In genomic region chr10:3719024-3719843, GRCh38 we compare ENCODE assay signal across 16 cellular contexts.
DNase-seq lines count a peak whose midpoint lies in the region; ATAC-seq and TF ChIP-seq lines count a peak whose summit lies in the region.
"Had no signal": no experiment of that assay in that cellular context is flagged by ENCODE, and none has a peak within 500 bp of the region (broad histone marks: within the 10 kb centered on the region; RNA-seq: fewer than 3 reads in every experiment).

No MANE protein-coding gene starts in this region.

- H2BK5ac ChIP-seq in trophoblast cell (ENCODE audit: low read depth, low read length, poor library complexity): no peak overlapping the region

- H3K4me1 ChIP-seq in foreskin keratinocyte (peaks cover 5% of the 10 kb centered on the region), trophoblast cell (ENCODE audit: control insufficient read depth in 1 of 2, insufficient read depth in 2 of 2, low read length in 2 of 2) (peaks cover 8 to 9% of the 10 kb centered on the region in 2 experiments), esophagus squamous epithelium (peaks cover 0 to 32% (median 6%) of the 10 kb centered on the region in 3 donors), endodermal cell (ENCODE audit: control insufficient read depth, insufficient read depth, low read length) (no peaks in the 10 kb centered on the region)

- no peak overlapping the region for H3K4me3 ChIP-seq in H7 (ENCODE audit: insufficient read depth, low read depth, low read length)
- H3K4me3 ChIP-seq in trophoblast cell (ENCODE audit: low read depth, low read length): no peak overlapping the region
- no peak overlapping the region for H3K4me3 ChIP-seq in esophagus squamous epithelium
- H3K4me3 ChIP-seq in endodermal cell (ENCODE audit: low read length): no peak overlapping the region
- H3K4me3 ChIP-seq: SJSA1 had no signal

- no peak overlapping the region for H3K27ac ChIP-seq in foreskin keratinocyte
- H3K27ac ChIP-seq in trophoblast cell (ENCODE audit: low read depth, low read length): peak overlapping the region; percentile 37
- peak overlapping the region in 1 of 4 donors; percentile 32 for H3K27ac ChIP-seq in esophagus squamous epithelium
- H3K27ac ChIP-seq in endodermal cell (ENCODE audit: low read depth, low read length): no peak overlapping the region
- H3K27ac ChIP-seq: SJSA1 had no signal

- H3K9me3 Mint-ChIP-seq in CD14-positive monocyte: peaks cover 0 to 5% (median 2%) of the 10 kb centered on the region in 7 donors
- H3K9me3 Mint-ChIP-seq in endodermal cell: no peaks in the 10 kb centered on the region
- H3K9me3 Mint-ChIP-seq: CD8-positive, alpha-beta T cell had no signal

- no peak overlapping the region for H3K14ac ChIP-seq in trophoblast cell (ENCODE audit: low read length)

- no peaks in the 10 kb centered on the region for H3K79me2 ChIP-seq in trophoblast cell (ENCODE audit: control insufficient read depth, insufficient read depth, low read length, poor library complexity)

- H3K9ac ChIP-seq in trophoblast cell (ENCODE audit: low read length) (no peak overlapping the region), endodermal cell (ENCODE audit: extremely low read depth, low read length, poor library complexity, severe bottlenecking) (no peak overlapping the region)

- TF ChIP-seq POLR2A in esophagus squamous epithelium (IDR thresholded peaks at IDR 0.05): no peak

- H3K79me1 ChIP-seq in trophoblast cell (ENCODE audit: low read length): peaks cover 10% of the 10 kb centered on the region

- no peak overlapping the region for H3K23ac ChIP-seq in trophoblast cell (ENCODE audit: low read length)

- peak overlapping the region; percentile 21 for H2BK120ac ChIP-seq in trophoblast cell (ENCODE audit: insufficient read depth, low read length, poor library complexity)

- H2AFZ ChIP-seq in trophoblast cell (ENCODE audit: insufficient read depth, low read length, poor library complexity): no peak overlapping the region

- no peak overlapping the region for H3K4me2 ChIP-seq in trophoblast cell (ENCODE audit: low read length)

- H3K36me3 ChIP-seq in H7 (replicated peaks; ENCODE audit: control insufficient read depth, insufficient read depth, low read length): no peaks in the 10 kb centered on the region
- no peaks in the 10 kb centered on the region for H3K36me3 ChIP-seq in trophoblast cell (ENCODE audit: control insufficient read depth in 1 of 2, insufficient read depth in 2 of 2, low read length in 2 of 2)
- H3K36me3 ChIP-seq in esophagus squamous epithelium: no peaks in the 10 kb centered on the region
- H3K36me3 ChIP-seq in endodermal cell (ENCODE audit: control insufficient read depth, insufficient read depth, low read length): no peaks in the 10 kb centered on the region
- H3K36me3 ChIP-seq: SJSA1 had no signal

- H3K18ac ChIP-seq in trophoblast cell (ENCODE audit: low read length): no peak overlapping the region

- TF ChIP-seq CTCF in CD14-positive monocyte (IDR thresholded peaks at IDR 0.05) (no peak), foreskin keratinocyte (conservative IDR thresholded peaks at IDR 0.05) (no peak), esophagus squamous epithelium (IDR thresholded peaks at IDR 0.05) (no peak), endodermal cell (conservative IDR thresholded peaks at IDR 0.05) (no peak)

- H4K91ac ChIP-seq in trophoblast cell (ENCODE audit: low read depth, low read length): peak overlapping the region; percentile 50

- no CpG with 5 or more reads among the region's 17 CpGs for WGBS in trophoblast cell (ENCODE audit: extremely low coverage, insufficient coverage, insufficient read length)
- WGBS in esophagus squamous epithelium, 2 donors: 78 to 87% methylated on average over 8 to 11 of the region's 17 CpGs
- 86 to 90% methylated on average over 9 to 17 of the region's 17 CpGs for WGBS in endodermal cell (ENCODE audit: insufficient coverage in 1 of 2, insufficient read length in 1 of 2), 2 experiments

- peak overlapping the region; percentile 10 for H2BK12ac ChIP-seq in trophoblast cell (ENCODE audit: low read length)

- H3K4me3 Mint-ChIP-seq in CD14-positive monocyte (no peak overlapping the region), endodermal cell (no peak overlapping the region)
- H3K4me3 Mint-ChIP-seq: CD8-positive, alpha-beta T cell had no signal

- no peak overlapping the region for H4K8ac ChIP-seq in trophoblast cell (ENCODE audit: low read depth, low read length)

- H3K4me1 Mint-ChIP-seq in CD14-positive monocyte (peaks cover 78% of the 10 kb centered on the region), endodermal cell (no peaks in the 10 kb centered on the region)

- no peak overlapping the region for H4K12ac ChIP-seq in trophoblast cell (ENCODE audit: low read depth, low read length)

- H3K27ac Mint-ChIP-seq in CD14-positive monocyte (peak overlapping the region; percentile 94 to 99 (median 99)), endodermal cell (no peak overlapping the region)
- H3K27ac Mint-ChIP-seq: CD8-positive, alpha-beta T cell had no signal

- no peak overlapping the region for H2AK5ac ChIP-seq in trophoblast cell (ENCODE audit: low read length)

- DNase-seq in CD14-positive monocyte (ENCODE audit: low spot score) (no peak), H7 (peak; percentile 23), foreskin keratinocyte (peak in 1 of 2 donors; percentile 48), trophoblast cell (peak; percentile 77 to 79), esophagus squamous epithelium (lab: John Stamatoyannopoulos, UW) (no peak), endodermal cell (no peak), NCI-H1417 treated with DMSO at 0.1 percent for 48 hours (lab: John Stamatoyannopoulos, UW) (no peak)
- DNase-seq: CD8-positive, alpha-beta T cell; DND-41; GDM1; NCI-H1105 treated with DMSO at 0.1 percent for 48 hours; NCI-H187; NCI-H226; NCI-H524 treated with DMSO at 0.1 percent for 48 hours had no signal

- ATAC-seq in foreskin keratinocyte: peak; percentile 58
- ATAC-seq in GM18858 (IDR thresholded peaks at IDR 0.05; ENCODE audit: unreplicated experiment): no peak
- ATAC-seq: CD8-positive, alpha-beta T cell had no signal

- H3K9me3 ChIP-seq in trophoblast cell (ENCODE audit: insufficient read depth, low read depth, low read length) (peaks cover 1% of the 10 kb centered on the region), esophagus squamous epithelium (no peaks in the 10 kb centered on the region), endodermal cell (ENCODE audit: control insufficient read depth, low read length) (no peaks in the 10 kb centered on the region)
- H3K9me3 ChIP-seq: SJSA1 had no signal

- no peak overlapping the region for H3K4ac ChIP-seq in trophoblast cell (ENCODE audit: low read depth, low read length)

- no peaks in the 10 kb centered on the region; the same call in 1 of the 2 replicates for H3K27me3 ChIP-seq in H7 (ENCODE audit: control insufficient read depth, insufficient read depth, low read length)
- H3K27me3 ChIP-seq in foreskin keratinocyte: no peaks in the 10 kb centered on the region
- H3K27me3 ChIP-seq in trophoblast cell (ENCODE audit: insufficient read depth, low read length): no peaks in the 10 kb centered on the region
- H3K27me3 ChIP-seq in esophagus squamous epithelium: no peaks in the 10 kb centered on the region
- no peaks in the 10 kb centered on the region for H3K27me3 ChIP-seq in endodermal cell (ENCODE audit: control insufficient read depth, insufficient read depth, low read length, poor library complexity, severe bottlenecking)
- H3K27me3 ChIP-seq: SJSA1 had no signal

- H3K27me3 Mint-ChIP-seq in CD14-positive monocyte (ENCODE audit: low read depth in 3 of 3): peaks cover 0 to 2% (median 0%) of the 10 kb centered on the region in 3 donors
- H3K27me3 Mint-ChIP-seq in endodermal cell (ENCODE audit: insufficient read depth): peaks cover 2% of the 10 kb centered on the region

- peaks cover 0 to 4% of the 10 kb centered on the region in 2 donors for H3K36me3 Mint-ChIP-seq in CD14-positive monocyte
- H3K36me3 Mint-ChIP-seq in endodermal cell (ENCODE audit: low read depth): no peaks in the 10 kb centered on the region
- H3K36me3 Mint-ChIP-seq: CD8-positive, alpha-beta T cell had no signal

- intact Hi-C loops in CD14-positive monocyte (cut with micrococcal nuclease) (no loop called here), esophagus squamous epithelium (cut with DNase I) (no loop called here)

Comparison
In these comparisons a context has a peak if more than half of its experiments do, and no peak if none do; other contexts are left out.
1. DNase-seq: peak in H7 (single experiment) and trophoblast cell (2 of 2); none in CD14-positive monocyte (single experiment), esophagus squamous epithelium (single experiment), endodermal cell (single experiment) and NCI-H1417 treated with DMSO at 0.1 percent for 48 hours (single experiment).